1 cellular context compared by ENCODE assay signal in genomic region chr2:209456489-209456888, GRCh38.
TF ChIP-seq lines count a peak whose summit lies in the region.

No MANE protein-coding gene starts in this region.

TF ChIP-seq in HepG2, 621 proteins besides CTCF, POLR2A, EP300 and RAD21 (continued from another document):
- no peak for TF ChIP-seq ZNF512B (CRISPR knock-in tag; IDR thresholded peaks at IDR 0.05; ENCODE audit: borderline replicate concordance)
- TF ChIP-seq SYNCRIP (IDR thresholded peaks at IDR 0.05; ENCODE audit: insufficient read depth, low read depth, low read length), result no peak
- TF ChIP-seq ZNF577 (CRISPR knock-in tag; IDR thresholded peaks at IDR 0.05; ENCODE audit: borderline replicate concordance, low read depth), result no peak
- TF ChIP-seq ZFP82 (CRISPR knock-in tag; IDR thresholded peaks at IDR 0.05; ENCODE audit: borderline replicate concordance), result no peak
- no peak for TF ChIP-seq MBD4 (IDR thresholded peaks at IDR 0.05; ENCODE audit: borderline replicate concordance, low read length)
- no peak for TF ChIP-seq ZBTB4 (CRISPR knock-in tag; IDR thresholded peaks at IDR 0.05; ENCODE audit: borderline replicate concordance)
- no peak for TF ChIP-seq PAWR (CRISPR knock-in tag; IDR thresholded peaks at IDR 0.05; ENCODE audit: borderline replicate concordance)
- no peak for TF ChIP-seq AHR (CRISPR knock-in tag; IDR thresholded peaks at IDR 0.05)
- no peak for TF ChIP-seq ZNF431 (CRISPR knock-in tag; IDR thresholded peaks at IDR 0.05; ENCODE audit: borderline replicate concordance, low read depth)
- TF ChIP-seq MEIS2 (CRISPR knock-in tag; IDR thresholded peaks at IDR 0.05), result no peak
- no peak for TF ChIP-seq SP4 (CRISPR knock-in tag; IDR thresholded peaks at IDR 0.05)
- TF ChIP-seq ZNF773 (CRISPR knock-in tag; IDR thresholded peaks at IDR 0.05; ENCODE audit: borderline replicate concordance), result no peak
- no peak for TF ChIP-seq RFX1 (IDR thresholded peaks at IDR 0.05)
